Comparison of ENCODE assay signal across 12 cellular contexts in genomic region chr7:117041007-117041406, GRCh38.
A peak's percentile ranks its signal among the peaks of the same experiment; 100 is the strongest.
DNase-seq lines count a peak whose midpoint lies in the region; ATAC-seq lines count a peak whose summit lies in the region.
"Had no signal": no experiment of that assay in that cellular context is flagged by ENCODE, and none has a peak within 500 bp of the region (broad histone marks: within the 10 kb centered on the region; RNA-seq: fewer than 3 reads in every experiment).

No MANE protein-coding gene starts in this region.

- no peak overlapping the region for H3K9ac ChIP-seq in adipocyte (ENCODE audit: low read length)

- no peak overlapping the region for H3K4me3 ChIP-seq in adipocyte (ENCODE audit: low read length)
- H3K4me3 ChIP-seq: suprapubic skin had no signal

- H3K4me1 ChIP-seq in adipocyte (ENCODE audit: control insufficient read depth, insufficient read depth, low read length): peaks cover 29% of the 10 kb centered on the region

- no peaks in the 10 kb centered on the region for H3K36me3 ChIP-seq in adipocyte (ENCODE audit: control insufficient read depth, insufficient read depth, low read length, severe bottlenecking)
- H3K36me3 ChIP-seq: suprapubic skin had no signal

- no peaks in the 10 kb centered on the region for H3K9me3 ChIP-seq in adipocyte (ENCODE audit: control insufficient read depth, low read length)
- H3K9me3 ChIP-seq: suprapubic skin had no signal

- DNase-seq in GM04503 (ENCODE audit: low read depth) (peak; percentile 67), adipocyte (ENCODE audit: low read depth) (peak; percentile 34), HT-29 (ENCODE audit: low spot score) (no peak), dermis blood vessel endothelial cell (no peak), amniotic stem cell (lab: John Stamatoyannopoulos, UW) (no peak)
- DNase-seq in NK-92 treated with Interleukin-12 subunit alpha and Interleukin-12 subunit beta, amount 100 ng/mL, for 24 hours (lab: John Stamatoyannopoulos, UW): no peak
- DNase-seq: activated naive CD4-positive, alpha-beta T cell treated with anti-CD3 and anti-CD28 coated beads, Interleukin-2, amount 50 U/mL, for 16 hours; DND-41; Kasumi-1 had no signal

- H3K27me3 ChIP-seq in adipocyte (replicated peaks; ENCODE audit: control insufficient read depth, insufficient read depth, low read length): no peaks in the 10 kb centered on the region
- H3K27me3 ChIP-seq: suprapubic skin had no signal

- peak; percentile 89 for ATAC-seq in GM19043 (IDR thresholded peaks at IDR 0.05; ENCODE audit: low read depth, unreplicated experiment)
- peak; percentile 92 for ATAC-seq in HG02884 (IDR thresholded peaks at IDR 0.05; ENCODE audit: unreplicated experiment)

Comparison
In these comparisons a context has a peak if more than half of its experiments do, and no peak if none do; other contexts are left out.
1. DNase-seq: peak in GM04503 (single experiment) and adipocyte (single experiment); none in HT-29 (single experiment), dermis blood vessel endothelial cell (single experiment), amniotic stem cell (single experiment) and NK-92 treated with Interleukin-12 subunit alpha and Interleukin-12 subunit beta, amount 100 ng/mL, for 24 hours (single experiment).